In the genomic region with DNA sequence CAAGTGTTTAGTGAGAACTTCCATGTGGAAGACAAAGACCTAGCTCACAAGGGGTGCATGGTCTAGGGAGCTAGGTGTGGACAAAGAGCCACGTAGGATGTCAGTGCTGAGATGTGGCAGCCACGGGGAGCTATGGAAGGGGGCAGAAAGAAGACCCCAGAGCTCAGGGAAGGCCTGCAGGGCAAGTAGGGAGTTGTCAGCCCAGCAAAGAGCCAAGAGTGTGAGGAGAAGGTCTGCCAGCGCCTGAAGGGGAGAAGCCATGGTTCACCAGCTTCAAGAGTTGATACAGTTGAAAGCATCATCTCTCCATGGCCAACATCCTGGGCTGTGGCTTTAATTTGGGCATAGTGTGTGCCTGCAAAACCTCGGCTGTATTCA, we compare ENCODE assay signal across 15 cellular contexts.
DNase-seq lines count a peak whose midpoint lies in the region; ATAC-seq and TF ChIP-seq lines count a peak whose summit lies in the region.
"Had no signal": no experiment of that assay in that cellular context is flagged by ENCODE, and none has a peak within 500 bp of the region (broad histone marks: within the 10 kb centered on the region; RNA-seq: fewer than 3 reads in every experiment).

No MANE protein-coding gene starts in this region.

- no peak overlapping the region for H3K4me3 Mint-ChIP-seq in T-helper 2 cell treated with Interferon-gamma antibody and Interleukin-4, amounts not matched to agents 5 μg/mL and 100 μg/mL, for 36 hours
- H3K4me3 Mint-ChIP-seq in CD4-positive, alpha-beta T cell: peak overlapping the region; percentile 51
- no peak overlapping the region for H3K4me3 Mint-ChIP-seq in progenitor cell of endocrine pancreas (ENCODE audit: low read depth)
- H3K4me3 Mint-ChIP-seq: B cell had no signal

- H3K27ac ChIP-seq in CD4-positive, alpha-beta T cell (ENCODE audit: low read depth, low read length): no peak overlapping the region
- H3K27ac ChIP-seq in VCaP: peak overlapping the region; percentile 87

- H3K36me3 Mint-ChIP-seq in T-helper 2 cell treated with Interferon-gamma antibody and Interleukin-4, amounts not matched to agents 5 μg/mL and 100 μg/mL, for 36 hours (ENCODE audit: low read depth): no peaks in the 10 kb centered on the region
- H3K36me3 Mint-ChIP-seq in CD4-positive, alpha-beta T cell (ENCODE audit: low read depth): no peaks in the 10 kb centered on the region
- H3K36me3 Mint-ChIP-seq in progenitor cell of endocrine pancreas (ENCODE audit: insufficient read depth): no peaks in the 10 kb centered on the region

- intact Hi-C loops in CD4-positive, alpha-beta T cell (cut with DNase I, micrococcal nuclease): loop anchor here in 1 of 2 experiments (10.0 kb wide), 1 partner anchor 1211 kb away; no protein-coding TSS in a partner anchor

- peaks cover 36% of the 10 kb centered on the region for H3K4me1 Mint-ChIP-seq in T-helper 2 cell treated with Interferon-gamma antibody and Interleukin-4, amounts not matched to agents 5 μg/mL and 100 μg/mL, for 36 hours (ENCODE audit: low read depth)
- peaks cover 49% of the 10 kb centered on the region for H3K4me1 Mint-ChIP-seq in CD4-positive, alpha-beta T cell (ENCODE audit: low read depth)
- peaks cover 15% of the 10 kb centered on the region for H3K4me1 Mint-ChIP-seq in progenitor cell of endocrine pancreas (ENCODE audit: low read depth)

- no peaks in the 10 kb centered on the region for H3K9me3 ChIP-seq in CD4-positive, alpha-beta T cell (ENCODE audit: control insufficient read depth, low read length)

- POLR2A ChIA-PET in CD4-positive, alpha-beta T cell (lab: Charles Lee): no interaction called here

- no peak for TF ChIP-seq CTCF in CD4-positive, alpha-beta T cell (IDR thresholded peaks at IDR 0.05)
- no peak for TF ChIP-seq CTCF in VCaP (conservative IDR thresholded peaks at IDR 0.05)
- TF ChIP-seq CTCF in progenitor cell of endocrine pancreas (IDR thresholded peaks at IDR 0.05; ENCODE audit: unreplicated experiment): no peak

- H3K27me3 ChIP-seq in CD4-positive, alpha-beta T cell (ENCODE audit: control insufficient read depth, insufficient read depth, low read length): no peaks in the 10 kb centered on the region

- DNase-seq in T-helper 2 cell treated with Interferon-gamma antibody and Interleukin-4, amounts not matched to agents 5 μg/mL and 100 μg/mL, for 36 hours (ENCODE audit: low spot score): no peak
- DNase-seq in T-helper 2 cell (no peak), progenitor cell of endocrine pancreas (ENCODE audit: low spot score, unreplicated experiment) (no peak), activated gamma-delta T cell (lab: John Stamatoyannopoulos, UW) (no peak)
- no peak for DNase-seq in CD4-positive, alpha-beta T cell
- DNase-seq: CD8-positive, alpha-beta memory T cell; KG1; NCI-H1694; NCI-H2227 treated with DMSO at 0.1 percent for 48 hours; NCI-H524 treated with DMSO at 0.1 percent for 48 hours; SIG-M5 had no signal

- H3K27ac Mint-ChIP-seq in T-helper 2 cell treated with Interferon-gamma antibody and Interleukin-4, amounts not matched to agents 5 μg/mL and 100 μg/mL, for 36 hours: peak overlapping the region; percentile 19
- no peak overlapping the region for H3K27ac Mint-ChIP-seq in CD4-positive, alpha-beta T cell
- H3K27ac Mint-ChIP-seq in progenitor cell of endocrine pancreas: peak overlapping the region; percentile 21
- H3K27ac Mint-ChIP-seq: B cell had no signal

- H3K27me3 Mint-ChIP-seq in T-helper 2 cell treated with Interferon-gamma antibody and Interleukin-4, amounts not matched to agents 5 μg/mL and 100 μg/mL, for 36 hours (ENCODE audit: low read depth): peaks cover 7% of the 10 kb centered on the region
- H3K27me3 Mint-ChIP-seq in CD4-positive, alpha-beta T cell: no peaks in the 10 kb centered on the region
- peaks cover 81% of the 10 kb centered on the region for H3K27me3 Mint-ChIP-seq in progenitor cell of endocrine pancreas

- H3K9me3 Mint-ChIP-seq in T-helper 2 cell treated with Interferon-gamma antibody and Interleukin-4, amounts not matched to agents 5 μg/mL and 100 μg/mL, for 36 hours: no peaks in the 10 kb centered on the region
- no peaks in the 10 kb centered on the region for H3K9me3 Mint-ChIP-seq in CD4-positive, alpha-beta T cell
- H3K9me3 Mint-ChIP-seq in progenitor cell of endocrine pancreas (ENCODE audit: low read depth): no peaks in the 10 kb centered on the region
- H3K9me3 Mint-ChIP-seq: CD8-positive, alpha-beta memory T cell had no signal

- no peak for ATAC-seq in CD4-positive, alpha-beta T cell (ENCODE audit: poor library complexity)
- no peak for ATAC-seq in GM18868 (IDR thresholded peaks at IDR 0.05; ENCODE audit: unreplicated experiment)
- ATAC-seq: HepG2 had no signal

- CTCF ChIA-PET in CD4-positive, alpha-beta T cell (lab: Charles Lee): no interaction called here
